In genomic region chr1:66929999-66930822, GRCh38 we compare ENCODE assay signal across 1 cellular context.
TF ChIP-seq lines count a peak whose summit lies in the region.

No MANE protein-coding gene starts in this region.

TF ChIP-seq in HepG2, 621 proteins besides CTCF, POLR2A, EP300 and RAD21 (continued from another document and continues in another):
- peak; percentile 32; the same call in 1 of the 2 replicates for TF ChIP-seq ZNF414 (CRISPR knock-in tag; IDR thresholded peaks at IDR 0.05)
- TF ChIP-seq NR2F6 (IDR thresholded peaks at IDR 0.05) = no peak; the same call in 1 of the 2 replicates
- TF ChIP-seq NR2F6 (CRISPR knock-in tag; IDR thresholded peaks at IDR 0.05) = no peak
- no peak for TF ChIP-seq SMYD3 (CRISPR knock-in tag; IDR thresholded peaks at IDR 0.05)
- no peak for TF ChIP-seq SP140L (CRISPR knock-in tag; IDR thresholded peaks at IDR 0.05; ENCODE audit: borderline replicate concordance)
- 0 out of 2 replicates have a peak, but pooled peaks have one; percentile 16 for TF ChIP-seq ZNF607 (CRISPR knock-in tag; IDR thresholded peaks at IDR 0.05; ENCODE audit: borderline replicate concordance)
- TF ChIP-seq ZNF136 (CRISPR knock-in tag; IDR thresholded peaks at IDR 0.05; ENCODE audit: low read depth) = no peak
- TF ChIP-seq ZFP36L1 (CRISPR knock-in tag; IDR thresholded peaks at IDR 0.05) = 0 out of 2 replicates have a peak, but pooled peaks have one; percentile 8
- no peak for TF ChIP-seq ZNF251 (CRISPR knock-in tag; IDR thresholded peaks at IDR 0.05)
- TF ChIP-seq LBX2 (CRISPR knock-in tag; IDR thresholded peaks at IDR 0.05; ENCODE audit: borderline replicate concordance) = no peak
- TF ChIP-seq ZNF678 (CRISPR knock-in tag; IDR thresholded peaks at IDR 0.05) = no peak
- no peak for TF ChIP-seq HNRNPH1 (optimal IDR thresholded peaks at IDR 0.05; ENCODE audit: low read depth, low read length)
- TF ChIP-seq THAP11 (CRISPR knock-in tag; IDR thresholded peaks at IDR 0.05) = no peak; the same call in 1 of the 2 replicates
- no peak for TF ChIP-seq GTF2F1 (IDR thresholded peaks at IDR 0.05; ENCODE audit: low read length)
- TF ChIP-seq SKIL (CRISPR knock-in tag; IDR thresholded peaks at IDR 0.05; ENCODE audit: borderline replicate concordance) = no peak
- peak; percentile 39; the same call in 1 of the 2 replicates for TF ChIP-seq ZSCAN22 (CRISPR knock-in tag; IDR thresholded peaks at IDR 0.05)
- peak; percentile 68 for TF ChIP-seq ZNF501 (CRISPR knock-in tag; IDR thresholded peaks at IDR 0.05)
- TF ChIP-seq ZSCAN12 (CRISPR knock-in tag; IDR thresholded peaks at IDR 0.05) = no peak
- TF ChIP-seq DPF2 (CRISPR knock-in tag; IDR thresholded peaks at IDR 0.05; ENCODE audit: borderline replicate concordance, low read depth) = no peak
- no peak for TF ChIP-seq SMAD3 (CRISPR knock-in tag; IDR thresholded peaks at IDR 0.05)
- no peak for TF ChIP-seq ZNF790 (CRISPR knock-in tag; IDR thresholded peaks at IDR 0.05; ENCODE audit: borderline replicate concordance)
- TF ChIP-seq MAFK (conservative IDR thresholded peaks at IDR 0.05 in 1 of 2, IDR thresholded peaks at IDR 0.05 in 1 of 2; ENCODE audit: low read length in 2 of 2) = no peak
- no peak for TF ChIP-seq KDM1A (CRISPR knock-in tag; IDR thresholded peaks at IDR 0.05)
- peak; percentile 18; the same call in 1 of the 2 replicates for TF ChIP-seq ZNF792 (CRISPR knock-in tag; IDR thresholded peaks at IDR 0.05)
- no peak for TF ChIP-seq ZFP62 (CRISPR knock-in tag; IDR thresholded peaks at IDR 0.05)
- no peak for TF ChIP-seq HMGXB3 (CRISPR knock-in tag; IDR thresholded peaks at IDR 0.05; ENCODE audit: borderline replicate concordance)
- peak; percentile 95 for TF ChIP-seq NR2C2 (CRISPR knock-in tag; IDR thresholded peaks at IDR 0.05; ENCODE audit: borderline replicate concordance)
- no peak for TF ChIP-seq PLSCR1 (CRISPR knock-in tag; IDR thresholded peaks at IDR 0.05; ENCODE audit: borderline replicate concordance)
- no peak for TF ChIP-seq LRRFIP1 (CRISPR knock-in tag; conservative IDR thresholded peaks at IDR 0.05)
- no peak for TF ChIP-seq ZNF552 (CRISPR knock-in tag; IDR thresholded peaks at IDR 0.05; ENCODE audit: borderline replicate concordance)
- TF ChIP-seq STAT5B (CRISPR knock-in tag; IDR thresholded peaks at IDR 0.05) = no peak
- TF ChIP-seq SAP130 (CRISPR knock-in tag; IDR thresholded peaks at IDR 0.05; ENCODE audit: low read depth) = peak; percentile 68
- no peak for TF ChIP-seq ZNF530 (CRISPR knock-in tag; IDR thresholded peaks at IDR 0.05; ENCODE audit: low read depth)
- TF ChIP-seq NFE2L2 (IDR thresholded peaks at IDR 0.05; ENCODE audit: low read length) = no peak
- no peak for TF ChIP-seq MED13 (CRISPR knock-in tag; IDR thresholded peaks at IDR 0.05)
- TF ChIP-seq FUBP1 (CRISPR knock-in tag; IDR thresholded peaks at IDR 0.05; ENCODE audit: borderline replicate concordance) = no peak
- TF ChIP-seq HMG20B (CRISPR knock-in tag; conservative IDR thresholded peaks at IDR 0.05) = no peak
- no peak for TF ChIP-seq CREB1 (IDR thresholded peaks at IDR 0.05)
- TF ChIP-seq CREB1 (CRISPR knock-in tag; IDR thresholded peaks at IDR 0.05) = peak; percentile 59
- TF ChIP-seq ZNF543 (CRISPR knock-in tag; IDR thresholded peaks at IDR 0.05) = peak; percentile 63; the same call in 1 of the 2 replicates
- TF ChIP-seq ELF1 (CRISPR knock-in tag; IDR thresholded peaks at IDR 0.05) = peak; percentile 67
- no peak for TF ChIP-seq XBP1 (CRISPR knock-in tag; IDR thresholded peaks at IDR 0.05)
- TF ChIP-seq JUNB (CRISPR knock-in tag; IDR thresholded peaks at IDR 0.05; ENCODE audit: borderline replicate concordance) = no peak
- no peak for TF ChIP-seq THAP8 (CRISPR knock-in tag; IDR thresholded peaks at IDR 0.05; ENCODE audit: borderline replicate concordance)
- TF ChIP-seq ZSCAN9 (CRISPR knock-in tag; IDR thresholded peaks at IDR 0.05; ENCODE audit: borderline replicate concordance) = no peak
- peak; percentile 69; the same call in 1 of the 2 replicates for TF ChIP-seq THAP9 (CRISPR knock-in tag; IDR thresholded peaks at IDR 0.05; ENCODE audit: borderline replicate concordance)
- no peak for TF ChIP-seq ZNF101 (CRISPR knock-in tag; IDR thresholded peaks at IDR 0.05; ENCODE audit: borderline replicate concordance, low read depth)
- TF ChIP-seq MXD1 (CRISPR knock-in tag; IDR thresholded peaks at IDR 0.05) = no peak
- no peak for TF ChIP-seq CERS6 (CRISPR knock-in tag; IDR thresholded peaks at IDR 0.05)
- peak; percentile 63; the same call in 1 of the 2 replicates for TF ChIP-seq ZNF558 (CRISPR knock-in tag; IDR thresholded peaks at IDR 0.05; ENCODE audit: borderline replicate concordance)
- TF ChIP-seq NFYB (CRISPR knock-in tag; IDR thresholded peaks at IDR 0.05) = no peak
